20 cellular contexts compared by ENCODE assay signal in genomic region chr11:77063407-77063806, GRCh38. TPM values are rescaled to one million over a fixed set of nuclear protein-coding genes. Genes with fewer than 3 reads are reported as not detected.
DNase-seq lines count a peak whose midpoint lies in the region; ATAC-seq and TF ChIP-seq lines count a peak whose summit lies in the region.
"Had no signal": no experiment of that assay in that cellular context is flagged by ENCODE, and none has a peak within 500 bp of the region (broad histone marks: within the 10 kb centered on the region; RNA-seq: fewer than 3 reads in every experiment).

No MANE protein-coding gene starts in this region.

- CTCF ChIA-PET in GM10248 (lab: Yijun Ruan, JAX) = interaction anchor here (0.9 to 3.3 kb wide), 4 partner anchors 10 to 27 kb away, joined by 3 to 17 read pairs (median 5); no protein-coding TSS in a partner anchor

- intact Hi-C loops in colonic mucosa (cut with DNase I) = no loop called here

- H3K27ac Mint-ChIP-seq in activated naive CD8-positive, alpha-beta T cell = peak overlapping the region; percentile 46
- no peak overlapping the region for H3K27ac Mint-ChIP-seq in activated naive CD8-positive, alpha-beta T cell treated with anti-CD3 and anti-CD28 coated beads for 36 hours
- no peak overlapping the region for H3K27ac Mint-ChIP-seq in mesothelial cell of epicardium
- H3K27ac Mint-ChIP-seq: CD8-positive, alpha-beta T cell had no signal

- H3K27me3 ChIP-seq in colonic mucosa = no peaks in the 10 kb centered on the region
- no peaks in the 10 kb centered on the region for H3K27me3 ChIP-seq in mucosa of rectum (ENCODE audit: control insufficient read depth in 2 of 2, insufficient read depth in 2 of 2, low read length in 2 of 2)

- no peak for ATAC-seq in GM19328 (IDR thresholded peaks at IDR 0.05; ENCODE audit: unreplicated experiment)
- ATAC-seq: CD8-positive, alpha-beta T cell had no signal

- peak overlapping the region; percentile 69 for H3K27ac ChIP-seq in colonic mucosa
- H3K27ac ChIP-seq in mucosa of rectum (ENCODE audit: low read depth in 2 of 2, low read length in 2 of 2) = peak overlapping the region; percentile 83 to 84
- H3K27ac ChIP-seq: 22Rv1 had no signal

- peaks cover 2% of the 10 kb centered on the region for H3K36me3 Mint-ChIP-seq in activated naive CD8-positive, alpha-beta T cell
- no peaks in the 10 kb centered on the region for H3K36me3 Mint-ChIP-seq in activated naive CD8-positive, alpha-beta T cell treated with anti-CD3 and anti-CD28 coated beads for 36 hours
- H3K36me3 Mint-ChIP-seq in mesothelial cell of epicardium = no peaks in the 10 kb centered on the region
- H3K36me3 Mint-ChIP-seq: CD8-positive, alpha-beta T cell had no signal

- H3K4me3 ChIP-seq in colonic mucosa (no peak overlapping the region), mucosa of rectum (ENCODE audit: low read length in 2 of 2) (no peak overlapping the region)

- H3K9me3 ChIP-seq in colonic mucosa (no peaks in the 10 kb centered on the region), mucosa of rectum (ENCODE audit: control insufficient read depth in 2 of 2, low read length in 2 of 2) (no peaks in the 10 kb centered on the region)
- H3K9me3 ChIP-seq: SK-N-SH had no signal

- H3K4me1 Mint-ChIP-seq in activated naive CD8-positive, alpha-beta T cell (ENCODE audit: low read depth) = peaks cover 15% of the 10 kb centered on the region
- peaks cover 10% of the 10 kb centered on the region for H3K4me1 Mint-ChIP-seq in activated naive CD8-positive, alpha-beta T cell treated with anti-CD3 and anti-CD28 coated beads for 36 hours
- peaks cover 10% of the 10 kb centered on the region for H3K4me1 Mint-ChIP-seq in mesothelial cell of epicardium

- H3K4me3 Mint-ChIP-seq in activated naive CD8-positive, alpha-beta T cell = no peak overlapping the region
- H3K4me3 Mint-ChIP-seq in activated naive CD8-positive, alpha-beta T cell treated with anti-CD3 and anti-CD28 coated beads for 36 hours = no peak overlapping the region
- H3K4me3 Mint-ChIP-seq in mesothelial cell of epicardium = no peak overlapping the region
- H3K4me3 Mint-ChIP-seq: CD8-positive, alpha-beta T cell had no signal

- DNase-seq in activated naive CD8-positive, alpha-beta T cell treated with anti-CD3 and anti-CD28 coated beads for 36 hours = no peak
- DNase-seq in colonic mucosa = peak; percentile 50
- DNase-seq in mesothelial cell of epicardium (ENCODE audit: low spot score in 2 of 2, unreplicated experiment in 2 of 2) = no peak
- no peak for DNase-seq in inferior parietal cortex (ENCODE audit: extremely low spot score)
- no peak for DNase-seq in GM10248 (ENCODE audit: extremely low spot score)
- DNase-seq: CD8-positive, alpha-beta T cell; GDM1; NCI-H1417; NCI-H187 treated with DMSO at 0.1 percent for 48 hours; NCI-H2171; NCI-H446; NCI-H69; SHP77; SK-N-SH had no signal

- H3K36me3 ChIP-seq in colonic mucosa = no peaks in the 10 kb centered on the region
- H3K36me3 ChIP-seq in mucosa of rectum (ENCODE audit: control insufficient read depth in 2 of 2, insufficient read depth in 2 of 2, low read length in 2 of 2) = no peaks in the 10 kb centered on the region

- no peaks in the 10 kb centered on the region for H3K9me3 Mint-ChIP-seq in activated naive CD8-positive, alpha-beta T cell (ENCODE audit: low read depth)
- no peaks in the 10 kb centered on the region for H3K9me3 Mint-ChIP-seq in activated naive CD8-positive, alpha-beta T cell treated with anti-CD3 and anti-CD28 coated beads for 36 hours
- peaks cover 4% of the 10 kb centered on the region for H3K9me3 Mint-ChIP-seq in mesothelial cell of epicardium
- H3K9me3 Mint-ChIP-seq: CD8-positive, alpha-beta T cell had no signal

- H3K9ac ChIP-seq in colonic mucosa (ENCODE audit: low read depth in 2 of 2, low read length in 2 of 2) = peak overlapping the region in 1 of 2 donors; percentile 77
- peak overlapping the region; percentile 10 to 50 for H3K9ac ChIP-seq in mucosa of rectum (ENCODE audit: low read depth in 1 of 2, low read length in 2 of 2)
- H3K9ac ChIP-seq: SK-N-SH had no signal

- no peak for TF ChIP-seq CTCF in colonic mucosa (IDR thresholded peaks at IDR 0.05)
- no peak for TF ChIP-seq CTCF in mesothelial cell of epicardium (IDR thresholded peaks at IDR 0.05; ENCODE audit: unreplicated experiment)
- no peak for TF ChIP-seq CTCF in GM10248 (IDR thresholded peaks at IDR 0.05; ENCODE audit: control extremely low read depth, extremely low read depth, low read depth, missing control alignments)

- POLR2A ChIA-PET in GM10248 (lab: Yijun Ruan, JAX) = no interaction called here

- peaks cover 12% of the 10 kb centered on the region for H3K4me1 ChIP-seq in colonic mucosa
- H3K4me1 ChIP-seq in mucosa of rectum (ENCODE audit: control insufficient read depth in 2 of 2, insufficient read depth in 2 of 2, low read length in 2 of 2) = peaks cover 45 to 66% of the 10 kb centered on the region in 2 donors

- no peaks in the 10 kb centered on the region for H3K27me3 Mint-ChIP-seq in activated naive CD8-positive, alpha-beta T cell
- H3K27me3 Mint-ChIP-seq in activated naive CD8-positive, alpha-beta T cell treated with anti-CD3 and anti-CD28 coated beads for 36 hours = no peaks in the 10 kb centered on the region
- H3K27me3 Mint-ChIP-seq in mesothelial cell of epicardium (ENCODE audit: low read depth) = peaks cover 2% of the 10 kb centered on the region

RNA-seq across cellular contexts. Expression of gene CAPN5, which starts 3.4 kb away (rescaled TPM):
- total RNA-seq in activated naive CD8-positive, alpha-beta T cell treated with anti-CD3 and anti-CD28 coated beads for 36 hours = 1 to 10 TPM; 2.2 to 2.4 TPM
- total RNA-seq in colonic mucosa (100 to 1,000 TPM; 258 to 267 TPM), mesothelial cell of epicardium (16.1 to 18.3 TPM (median 16.5 TPM) in 3 replicates)

RNA-seq across cellular contexts. Expression of gene B3GNT6, which starts 29.2 kb away (rescaled TPM):
- not detected for total RNA-seq in activated naive CD8-positive, alpha-beta T cell treated with anti-CD3 and anti-CD28 coated beads for 36 hours
- 100 to 1,000 TPM in 1 of 2 donors, 10 to 100 TPM in 1; 83.1 to 107 TPM for total RNA-seq in colonic mucosa
- not detected in 3 replicates for total RNA-seq in mesothelial cell of epicardium
- total RNA-seq: CD8-positive, alpha-beta T cell; H7; HT1080 had no signal

RNA-seq across cellular contexts. Expression of gene OMP, which starts 39.2 kb away (rescaled TPM):
- total RNA-seq in activated naive CD8-positive, alpha-beta T cell treated with anti-CD3 and anti-CD28 coated beads for 36 hours = not detected
- 10 to 100 TPM in 1 of 2 donors, 1 to 10 TPM in 1; 7.5 to 16.8 TPM for total RNA-seq in colonic mucosa
- total RNA-seq in mesothelial cell of epicardium = 0.80 to 1.5 TPM (median 1.4 TPM) in 3 replicates
- total RNA-seq: H7 had no signal

Comparison
In these comparisons a context has a peak if more than half of its experiments do, and no peak if none do; other contexts are left out.
1. RNA of gene CAPN5, which starts 3.4 kb away (total RNA-seq): 258 to 267 TPM in colonic mucosa; 16.1 to 18.3 TPM in mesothelial cell of epicardium and 2.2 to 2.4 TPM in activated naive CD8-positive, alpha-beta T cell treated with anti-CD3 and anti-CD28 coated beads for 36 hours; every median in the first group is over 10 times any median in the second.
2. RNA of gene B3GNT6, which starts 29.2 kb away (total RNA-seq): 83.1 to 107 TPM in colonic mucosa; not detected in activated naive CD8-positive, alpha-beta T cell treated with anti-CD3 and anti-CD28 coated beads for 36 hours and not detected in mesothelial cell of epicardium; every median in the first group is over 10 times any median in the second.